In genomic region chr20:34616913-34617312, GRCh38 we compare ENCODE assay signal across 1 cellular context. TPM values are rescaled to one million over a fixed set of nuclear protein-coding genes. Genes with fewer than 3 reads are reported as not detected.
"Had no signal": no experiment of that assay in that cellular context is flagged by ENCODE, and none has a peak within 500 bp of the region (broad histone marks: within the 10 kb centered on the region; RNA-seq: fewer than 3 reads in every experiment).

No MANE protein-coding gene starts in this region.

RNA-seq across cellular contexts. Expression of gene MAP1LC3A, which starts 58.4 kb away (rescaled TPM):
- total RNA-seq: HT1080 had no signal
